1 cellular context compared by ENCODE assay signal in the genomic region with DNA sequence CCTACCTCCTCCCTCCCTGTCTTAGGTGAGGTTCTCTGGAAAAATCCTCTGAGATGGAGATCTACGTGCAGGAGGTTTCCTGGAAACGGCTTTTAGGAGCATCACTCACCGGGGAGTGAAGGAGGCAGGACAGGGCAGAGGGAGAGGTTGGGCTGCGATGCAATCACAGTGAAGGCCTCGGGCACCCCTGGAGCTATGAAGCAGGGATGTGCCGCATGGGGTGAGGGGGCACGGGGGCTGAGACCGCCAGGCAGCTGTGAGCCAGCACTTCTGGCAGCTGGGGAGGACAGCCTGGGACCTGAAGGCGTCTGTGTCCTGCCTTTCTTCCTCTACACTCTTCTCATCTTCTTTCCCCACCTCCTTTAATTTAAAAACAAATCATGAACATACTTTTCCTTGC.
TF ChIP-seq lines count a peak whose summit lies in the region.

No MANE protein-coding gene starts in this region.

TF ChIP-seq in GM23338, 12 proteins besides CTCF, POLR2A, EP300 and RAD21 (continued from another document):
- TF ChIP-seq NANOG (IDR thresholded peaks at IDR 0.05; ENCODE audit: borderline replicate concordance) (no peak), CREB1 (CRISPR knock-in tag; IDR thresholded peaks at IDR 0.05; ENCODE audit: low read depth) (no peak), EZH2 (IDR thresholded peaks at IDR 0.05; ENCODE audit: low read depth, unreplicated experiment) (no peak), JUNB (IDR thresholded peaks at IDR 0.05; ENCODE audit: unreplicated experiment) (no peak), EZH2phosphoT487 (IDR thresholded peaks at IDR 0.05; ENCODE audit: unreplicated experiment) (no peak), ZNF114 (CRISPR knock-in tag; IDR thresholded peaks at IDR 0.05) (no peak), POLR2AphosphoS5 (IDR thresholded peaks at IDR 0.05; ENCODE audit: low read depth) (no peak), ZNF331 (CRISPR knock-in tag; IDR thresholded peaks at IDR 0.05; ENCODE audit: low read depth) (no peak)
- TF ChIP-seq, protein P1, sequence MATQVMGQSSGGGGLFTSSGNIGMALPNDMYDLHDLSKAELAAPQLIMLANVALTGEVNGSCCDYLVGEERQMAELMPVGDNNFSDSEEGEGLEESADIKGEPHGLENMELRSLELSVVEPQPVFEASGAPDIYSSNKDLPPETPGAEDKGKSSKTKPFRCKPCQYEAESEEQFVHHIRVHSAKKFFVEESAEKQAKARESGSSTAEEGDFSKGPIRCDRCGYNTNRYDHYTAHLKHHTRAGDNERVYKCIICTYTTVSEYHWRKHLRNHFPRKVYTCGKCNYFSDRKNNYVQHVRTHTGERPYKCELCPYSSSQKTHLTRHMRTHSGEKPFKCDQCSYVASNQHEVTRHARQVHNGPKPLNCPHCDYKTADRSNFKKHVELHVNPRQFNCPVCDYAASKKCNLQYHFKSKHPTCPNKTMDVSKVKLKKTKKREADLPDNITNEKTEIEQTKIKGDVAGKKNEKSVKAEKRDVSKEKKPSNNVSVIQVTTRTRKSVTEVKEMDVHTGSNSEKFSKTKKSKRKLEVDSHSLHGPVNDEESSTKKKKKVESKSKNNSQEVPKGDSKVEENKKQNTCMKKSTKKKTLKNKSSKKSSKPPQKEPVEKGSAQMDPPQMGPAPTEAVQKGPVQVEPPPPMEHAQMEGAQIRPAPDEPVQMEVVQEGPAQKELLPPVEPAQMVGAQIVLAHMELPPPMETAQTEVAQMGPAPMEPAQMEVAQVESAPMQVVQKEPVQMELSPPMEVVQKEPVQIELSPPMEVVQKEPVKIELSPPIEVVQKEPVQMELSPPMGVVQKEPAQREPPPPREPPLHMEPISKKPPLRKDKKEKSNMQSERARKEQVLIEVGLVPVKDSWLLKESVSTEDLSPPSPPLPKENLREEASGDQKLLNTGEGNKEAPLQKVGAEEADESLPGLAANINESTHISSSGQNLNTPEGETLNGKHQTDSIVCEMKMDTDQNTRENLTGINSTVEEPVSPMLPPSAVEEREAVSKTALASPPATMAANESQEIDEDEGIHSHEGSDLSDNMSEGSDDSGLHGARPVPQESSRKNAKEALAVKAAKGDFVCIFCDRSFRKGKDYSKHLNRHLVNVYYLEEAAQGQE (IDR thresholded peaks at IDR 0.05; ENCODE audit: unreplicated experiment): no peak
TF ChIP-seq in GM23338: peak in this region for 0.
